In genomic region chr1:26829214-26829911, GRCh38 we compare ENCODE assay signal across 13 cellular contexts. TPM values are rescaled to one million over a fixed set of nuclear protein-coding genes. Genes with fewer than 3 reads are reported as not detected.
DNase-seq lines count a peak whose midpoint lies in the region; ATAC-seq, FAIRE-seq and TF ChIP-seq lines count a peak whose summit lies in the region.
"Had no signal": no experiment of that assay in that cellular context is flagged by ENCODE, and none has a peak within 500 bp of the region (broad histone marks: within the 10 kb centered on the region; RNA-seq: fewer than 3 reads in every experiment).

No MANE protein-coding gene starts in this region.

- no peaks in the 10 kb centered on the region for H3K27me3 Mint-ChIP-seq in CD4-positive, CD25-positive, alpha-beta regulatory T cell
- H3K27me3 Mint-ChIP-seq in natural killer cell (ENCODE audit: low read depth in 2 of 2) = no peaks in the 10 kb centered on the region

- H3K36me3 ChIP-seq in CD4-positive, CD25-positive, alpha-beta regulatory T cell (ENCODE audit: control insufficient read depth, insufficient read depth, low read length) = peaks cover 15% of the 10 kb centered on the region

- peaks cover 86% of the 10 kb centered on the region for H3K4me1 ChIP-seq in CD4-positive, CD25-positive, alpha-beta regulatory T cell (ENCODE audit: control insufficient read depth, insufficient read depth, low read length, poor library complexity, severe bottlenecking)

- no peak for TF ChIP-seq CTCF in natural killer cell (IDR thresholded peaks at IDR 0.05)

- H3K4me1 Mint-ChIP-seq in CD4-positive, CD25-positive, alpha-beta regulatory T cell = peaks cover 11 to 90% (median 56%) of the 10 kb centered on the region in 4 donors
- peaks cover 71 to 79% of the 10 kb centered on the region in 2 donors for H3K4me1 Mint-ChIP-seq in natural killer cell

- H3K9me3 ChIP-seq in CD4-positive, CD25-positive, alpha-beta regulatory T cell (ENCODE audit: control insufficient read depth in 2 of 2, low read length in 2 of 2) = no peaks in the 10 kb centered on the region

- no peak for ATAC-seq in CD4-positive, CD25-positive, alpha-beta regulatory T cell (ENCODE audit: low read depth in 2 of 2)
- no peak for ATAC-seq in activated naive CD4-positive, alpha-beta T cell treated with anti-CD3 and anti-CD28 coated beads, Interleukin-2, amount 50 U/mL, for 72 hours
- ATAC-seq in natural killer cell = no peak
- no peak for ATAC-seq in GM18519 (IDR thresholded peaks at IDR 0.05; ENCODE audit: low FRiP score, unreplicated experiment)
- ATAC-seq in GM19467 (IDR thresholded peaks at IDR 0.05; ENCODE audit: unreplicated experiment) = no peak
- no peak for ATAC-seq in HG03565 (IDR thresholded peaks at IDR 0.05; ENCODE audit: unreplicated experiment)
- ATAC-seq: left colon had no signal

- peak overlapping the region; percentile 92 to 97 (median 95) for H3K4me3 Mint-ChIP-seq in CD4-positive, CD25-positive, alpha-beta regulatory T cell
- H3K4me3 Mint-ChIP-seq in natural killer cell = peak overlapping the region; percentile 45

- no peak for DNase-seq in CD4-positive, CD25-positive, alpha-beta regulatory T cell
- DNase-seq in GM18507 (ENCODE audit: extremely low spot score, insufficient read length, low read depth) (no peak), natural killer cell (no peak), SKM-1 (lab: John Stamatoyannopoulos, UW; ENCODE audit: unreplicated experiment) (no peak)
- DNase-seq in activated naive CD4-positive, alpha-beta T cell treated with anti-CD3 and anti-CD28 coated beads, Interleukin-2, amount 50 U/mL, for 72 hours (ENCODE audit: low spot score in 2 of 2) = no peak
- DNase-seq: DMS153, left colon had no signal

- peak overlapping the region; percentile 98 to 100 (median 99) for H3K27ac Mint-ChIP-seq in CD4-positive, CD25-positive, alpha-beta regulatory T cell
- H3K27ac Mint-ChIP-seq in activated naive CD4-positive, alpha-beta T cell treated with anti-CD3 and anti-CD28 coated beads, Interleukin-2, amount 50 U/mL, for 72 hours = peak overlapping the region; percentile 54 to 95
- H3K27ac Mint-ChIP-seq in natural killer cell = peak overlapping the region; percentile 99 to 100

- peaks cover 20% of the 10 kb centered on the region for H3K36me3 Mint-ChIP-seq in CD4-positive, CD25-positive, alpha-beta regulatory T cell
- H3K36me3 Mint-ChIP-seq in activated naive CD4-positive, alpha-beta T cell treated with anti-CD3 and anti-CD28 coated beads, Interleukin-2, amount 50 U/mL, for 72 hours = peaks cover 31 to 52% of the 10 kb centered on the region in 2 donors
- no peaks in the 10 kb centered on the region for H3K36me3 Mint-ChIP-seq in natural killer cell

- peak overlapping the region; percentile 79 for H3K4me3 ChIP-seq in CD4-positive, CD25-positive, alpha-beta regulatory T cell (ENCODE audit: low read depth, low read length)

- intact Hi-C loops in natural killer cell (cut with micrococcal nuclease) = no loop called here

- FAIRE-seq in GM18507 (lab: Jason Lieb, UNC) = peak; percentile 24

- no peaks in the 10 kb centered on the region for H3K9me3 Mint-ChIP-seq in CD4-positive, CD25-positive, alpha-beta regulatory T cell
- H3K9me3 Mint-ChIP-seq in activated naive CD4-positive, alpha-beta T cell treated with anti-CD3 and anti-CD28 coated beads, Interleukin-2, amount 50 U/mL, for 72 hours = no peaks in the 10 kb centered on the region
- H3K9me3 Mint-ChIP-seq in natural killer cell = no peaks in the 10 kb centered on the region

- H3K27me3 ChIP-seq in CD4-positive, CD25-positive, alpha-beta regulatory T cell (ENCODE audit: control insufficient read depth, insufficient read depth, low read length) = no peaks in the 10 kb centered on the region

- peak overlapping the region; percentile 99 for H3K27ac ChIP-seq in CD4-positive, CD25-positive, alpha-beta regulatory T cell (ENCODE audit: insufficient read depth, low read length, poor library complexity, severe bottlenecking)

RNA-seq across cellular contexts. Expression of gene ZDHHC18, which starts 2.9 kb away (rescaled TPM):
- 73.6 TPM for total RNA-seq in CD4-positive, CD25-positive, alpha-beta regulatory T cell
- 10 to 100 TPM in 2 of 4 donors, 1 to 10 TPM in 2; 4.4 to 14.8 (median 10.3) TPM for polyA plus RNA-seq in CD4-positive, CD25-positive, alpha-beta regulatory T cell
- 10 to 100 TPM; 37.8 to 59.5 TPM for total RNA-seq in activated naive CD4-positive, alpha-beta T cell treated with anti-CD3 and anti-CD28 coated beads, Interleukin-2, amount 50 U/mL, for 72 hours
- total RNA-seq in natural killer cell = 10 to 100 TPM; 70.0 to 74.6 (median 72.3) TPM

RNA-seq across cellular contexts. Expression of gene SFN, which starts 33.6 kb away (rescaled TPM):
- total RNA-seq in CD4-positive, CD25-positive, alpha-beta regulatory T cell = 1.3 TPM
- not detected for polyA plus RNA-seq in CD4-positive, CD25-positive, alpha-beta regulatory T cell
- 1 to 10 TPM; 1.1 to 2.3 TPM for total RNA-seq in activated naive CD4-positive, alpha-beta T cell treated with anti-CD3 and anti-CD28 coated beads, Interleukin-2, amount 50 U/mL, for 72 hours
- 1 to 10 TPM in 1 of 3 donors, under 1 TPM in 1, not detected in 1; 0.66 to 1.3 TPM for total RNA-seq in natural killer cell
- total RNA-seq: chondrocyte, SK-MEL-5, skeletal muscle tissue had no signal

RNA-seq across cellular contexts. Expression of gene PIGV, which starts 41.6 kb away (rescaled TPM):
- total RNA-seq in CD4-positive, CD25-positive, alpha-beta regulatory T cell = 8.6 TPM
- 10 to 100 TPM in 2 of 4 donors, 1 to 10 TPM in 2; 8.3 to 13.2 (median 9.8) TPM for polyA plus RNA-seq in CD4-positive, CD25-positive, alpha-beta regulatory T cell
- total RNA-seq in activated naive CD4-positive, alpha-beta T cell treated with anti-CD3 and anti-CD28 coated beads, Interleukin-2, amount 50 U/mL, for 72 hours = 10 to 100 TPM; 15.9 to 21.0 TPM
- 10 to 100 TPM; 23.1 to 35.2 (median 30.3) TPM for total RNA-seq in natural killer cell
